ENCODE assay signal across 17 cellular contexts in genomic region chr6:2733736-2734480, GRCh38. TPM values are rescaled to one million over a fixed set of nuclear protein-coding genes. Genes with fewer than 3 reads are reported as not detected.
DNase-seq lines count a peak whose midpoint lies in the region; ATAC-seq, FAIRE-seq and TF ChIP-seq lines count a peak whose summit lies in the region.
"Had no signal": no experiment of that assay in that cellular context is flagged by ENCODE, and none has a peak within 500 bp of the region (broad histone marks: within the 10 kb centered on the region; RNA-seq: fewer than 3 reads in every experiment).

No MANE protein-coding gene starts in this region.

- no peak overlapping the region for H3K9ac ChIP-seq in HUES48 (ENCODE audit: low read depth, low read length)
- H3K9ac ChIP-seq: SK-N-SH had no signal

- H3K9me3 ChIP-seq in HUES48 (ENCODE audit: control insufficient read depth, insufficient read depth, low read length) (no peaks in the 10 kb centered on the region), right cardiac atrium (ENCODE audit: control insufficient read depth, low read length) (no peaks in the 10 kb centered on the region), upper lobe of right lung (no peaks in the 10 kb centered on the region)
- H3K9me3 ChIP-seq: BE2C, body of pancreas, mucosa of descending colon, sigmoid colon, SK-N-SH had no signal

- intact Hi-C loops in right cardiac atrium (cut with DNase I) (no loop called here), upper lobe of right lung (cut with DNase I) (no loop called here)

- TF ChIP-seq CTCF in bronchial epithelial cell (IDR thresholded peaks at IDR 0.05; ENCODE audit: insufficient read depth, low read length, severe bottlenecking) (no peak), upper lobe of right lung (IDR thresholded peaks at IDR 0.05) (no peak), foreskin fibroblast (IDR thresholded peaks at IDR 0.05; ENCODE audit: low read depth, low read length) (no peak)

- FAIRE-seq in bronchial epithelial cell (lab: Jason Lieb, UNC), result peak; percentile 86

- 60% methylated on average over 22 of the region's 22 CpGs for WGBS in right cardiac atrium

- H3K36me3 ChIP-seq in HUES48 (ENCODE audit: control insufficient read depth, insufficient read depth, low read length), result no peaks in the 10 kb centered on the region
- H3K36me3 ChIP-seq in bronchial epithelial cell (ENCODE audit: control insufficient read depth, insufficient read depth, low read length), result no peaks in the 10 kb centered on the region
- H3K36me3 ChIP-seq in upper lobe of right lung, result no peaks in the 10 kb centered on the region
- H3K36me3 ChIP-seq: BE2C, sigmoid colon had no signal

- H3K4me3 ChIP-seq in HUES48 (ENCODE audit: low read depth, low read length), result no peak overlapping the region
- no peak overlapping the region for H3K4me3 ChIP-seq in bronchial epithelial cell (ENCODE audit: low read depth, low read length)
- H3K4me3 ChIP-seq in right cardiac atrium (ENCODE audit: low read length), result no peak overlapping the region
- H3K4me3 ChIP-seq in upper lobe of right lung, result no peak overlapping the region
- H3K4me3 ChIP-seq in foreskin fibroblast (ENCODE audit: low read depth in 1 of 2, low read length in 2 of 2), result no peak overlapping the region
- H3K4me3 ChIP-seq: body of pancreas, mucosa of descending colon, sigmoid colon had no signal

- ATAC-seq in right cardiac atrium, result peak; percentile 75 to 83
- no peak for ATAC-seq in upper lobe of right lung
- ATAC-seq: body of pancreas had no signal

- H3K27me3 ChIP-seq in HUES48 (ENCODE audit: control insufficient read depth, insufficient read depth, low read length) (no peaks in the 10 kb centered on the region), bronchial epithelial cell (ENCODE audit: control insufficient read depth, insufficient read depth, low read length) (peaks cover 3% of the 10 kb centered on the region), right cardiac atrium (ENCODE audit: control insufficient read depth, insufficient read depth) (no peaks in the 10 kb centered on the region), upper lobe of right lung (no peaks in the 10 kb centered on the region)
- H3K27me3 ChIP-seq: body of pancreas, sigmoid colon had no signal

- H3K27ac ChIP-seq in HUES48 (ENCODE audit: low read depth, low read length) (peak overlapping the region; percentile 62), right cardiac atrium (ENCODE audit: low read length) (peak overlapping the region; percentile 82), upper lobe of right lung (peak overlapping the region; percentile 71)

- no peak for DNase-seq in bronchial epithelial cell (ENCODE audit: low read depth)
- peak; percentile 55 to 75 (median 72) for DNase-seq in right cardiac atrium
- DNase-seq in upper lobe of right lung, result no peak
- no peak for DNase-seq in foreskin fibroblast
- DNase-seq in NCI-H345 (lab: John Stamatoyannopoulos, UW), result no peak
- no peak for DNase-seq in GM19240 (ENCODE audit: insufficient read length, low spot score)
- DNase-seq: BE2C, DMS53, islet precursor cell, NCI-H2029, NCI-H526, occipital lobe, SK-N-SH had no signal

- H3K4me1 ChIP-seq in HUES48 (ENCODE audit: control insufficient read depth, insufficient read depth, low read length) (peaks cover 36% of the 10 kb centered on the region), right cardiac atrium (ENCODE audit: control insufficient read depth, insufficient read depth, low read length) (peaks cover 5% of the 10 kb centered on the region), upper lobe of right lung (peaks cover 10% of the 10 kb centered on the region)
- H3K4me1 ChIP-seq: BE2C had no signal

RNA-seq across cellular contexts. Expression of gene MYLK4, which starts 16.8 kb away (rescaled TPM):
- 0.13 and 0.26 TPM in 2 replicates for total RNA-seq in bronchial epithelial cell
- total RNA-seq in right cardiac atrium, result 1 to 10 TPM; 1.9 to 3.7 (median 2.5) TPM
- polyA plus RNA-seq in right cardiac atrium, result 1.3 TPM
- total RNA-seq in upper lobe of right lung, result 0.84 TPM

RNA-seq across cellular contexts. Expression of gene WRNIP1, which starts 31.3 kb away (rescaled TPM):
- total RNA-seq in bronchial epithelial cell (47.9 and 58.4 TPM in 2 replicates), right cardiac atrium (10 to 100 TPM; 34.7 to 49.3 (median 43.6) TPM), upper lobe of right lung (42.9 TPM)
- 44.1 TPM for polyA plus RNA-seq in right cardiac atrium

Comparison
In these comparisons a context has a peak if more than half of its experiments do, and no peak if none do; other contexts are left out.
1. DNase-seq: peak in right cardiac atrium (3 of 3); none in bronchial epithelial cell (single experiment), upper lobe of right lung (single experiment), foreskin fibroblast (0 of 2), NCI-H345 (single experiment) and GM19240 (single experiment).
2. Peak in every context shown above with its lines, with median percentiles within 50 percentile points of each other: H3K27ac ChIP-seq.